Comparison of ENCODE assay signal across 8 cellular contexts in the genomic region with DNA sequence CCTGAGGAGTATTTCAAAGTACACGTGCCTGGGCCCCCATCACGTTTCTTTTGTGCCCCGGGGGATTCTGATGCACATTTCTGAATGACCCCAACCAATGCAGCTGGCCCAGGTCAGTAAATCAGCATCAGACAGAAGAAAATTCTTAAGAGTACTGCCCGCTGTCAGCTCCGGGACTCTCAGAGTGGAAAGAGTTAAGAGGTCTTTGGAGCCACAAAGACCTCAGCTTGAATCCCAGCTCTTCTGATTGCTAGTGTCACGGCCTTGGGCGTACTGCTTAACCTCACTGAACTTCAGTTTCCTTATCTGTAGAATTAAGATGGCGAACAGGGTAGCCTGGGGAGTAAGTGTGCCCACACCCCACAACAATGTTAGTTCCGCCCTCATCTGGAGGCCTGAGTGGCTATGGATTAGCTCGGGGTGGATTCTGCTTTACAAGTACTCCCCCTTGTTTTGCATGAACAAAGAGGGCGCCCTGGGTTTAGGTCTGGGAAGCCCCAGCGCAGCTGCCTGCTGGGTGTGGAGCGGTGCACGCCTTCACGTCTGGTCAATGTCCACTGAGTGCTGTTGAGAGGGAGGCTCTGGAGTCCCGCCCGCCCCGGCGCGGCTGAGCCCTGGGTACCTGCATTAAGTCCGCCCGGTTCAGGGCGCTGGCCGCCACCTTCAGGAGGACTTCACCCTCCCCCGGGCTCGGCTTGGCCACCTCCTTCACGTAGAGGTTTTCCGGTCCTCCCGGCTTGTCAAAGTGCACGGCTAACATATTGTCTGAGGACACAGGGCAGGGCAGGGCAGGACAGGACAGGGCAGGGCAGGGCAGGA. TPM values are rescaled to one million over a fixed set of nuclear protein-coding genes. Genes with fewer than 3 reads are reported as not detected.
DNase-seq lines count a peak whose midpoint lies in the region; ATAC-seq and TF ChIP-seq lines count a peak whose summit lies in the region.

No MANE protein-coding gene starts in this region.

- H3K9me3 Mint-ChIP-seq in activated naive CD4-positive, alpha-beta T cell treated with anti-CD3 and anti-CD28 coated beads, Interleukin-2, amount 50 U/mL, for 72 hours = no peaks in the 10 kb centered on the region
- no peaks in the 10 kb centered on the region for H3K9me3 Mint-ChIP-seq in progenitor cell of endocrine pancreas (ENCODE audit: low read depth)

- no peaks in the 10 kb centered on the region for H3K27me3 ChIP-seq in heart left ventricle

- H3K4me1 ChIP-seq in heart left ventricle = peaks cover 0 to 27% (median 13%) of the 10 kb centered on the region in 12 donors

- H3K4me3 ChIP-seq in heart left ventricle = peak overlapping the region; percentile 34 to 81 (median 69)

- no peaks in the 10 kb centered on the region for H3K9me3 ChIP-seq in heart left ventricle

- TF ChIP-seq CTCF in heart left ventricle (IDR thresholded peaks at IDR 0.05) = no peak
- no peak for TF ChIP-seq CTCF in progenitor cell of endocrine pancreas (IDR thresholded peaks at IDR 0.05; ENCODE audit: unreplicated experiment)

- peak overlapping the region; percentile 80 to 98 (median 92) for H3K27ac ChIP-seq in heart left ventricle

- peaks cover 16% of the 10 kb centered on the region for H3K4me1 Mint-ChIP-seq in progenitor cell of endocrine pancreas (ENCODE audit: low read depth)

- ATAC-seq in GM19372 (IDR thresholded peaks at IDR 0.05; ENCODE audit: low read depth, unreplicated experiment) (peak; percentile 76), HG03439 (IDR thresholded peaks at IDR 0.05; ENCODE audit: unreplicated experiment) (peak; percentile 68), heart left ventricle (peak; percentile 67 to 80 (median 70))
- ATAC-seq in activated naive CD4-positive, alpha-beta T cell treated with anti-CD3 and anti-CD28 coated beads, Interleukin-2, amount 50 U/mL, for 72 hours = peak; percentile 73

- intact Hi-C loops in heart left ventricle (cut with DNase I) = loop anchor here in 8 of 10 donors (1.0 to 10.0 kb wide), 11 partner anchors 36 to 261 kb away; partner anchors contain the start of genes ATAD2B (in 5 of the 8), FAM228B (in 4 of the 8), PFN4 (in 4 of the 8) and FKBP1B (in 1 of the 8)

- no peaks in the 10 kb centered on the region for H3K36me3 Mint-ChIP-seq in activated naive CD4-positive, alpha-beta T cell treated with anti-CD3 and anti-CD28 coated beads, Interleukin-2, amount 50 U/mL, for 72 hours
- peaks cover 20% of the 10 kb centered on the region for H3K36me3 Mint-ChIP-seq in progenitor cell of endocrine pancreas (ENCODE audit: insufficient read depth)

- peak; percentile 95 for DNase-seq in DMS79 (lab: John Stamatoyannopoulos, UW)
- peak; percentile 92 for DNase-seq in NCI-H510A treated with DMSO at 0.1 percent for 48 hours (lab: John Stamatoyannopoulos, UW)
- no peak for DNase-seq in activated naive CD4-positive, alpha-beta T cell treated with anti-CD3 and anti-CD28 coated beads, Interleukin-2, amount 50 U/mL, for 72 hours (ENCODE audit: low spot score in 2 of 2)
- peak in 2 of 5 donors; percentile 74 to 77 for DNase-seq in heart left ventricle
- DNase-seq in progenitor cell of endocrine pancreas (ENCODE audit: low spot score, unreplicated experiment) = no peak
- no peak for DNase-seq in activated CD8-positive, alpha-beta memory T cell treated with anti-CD3 and anti-CD28 coated beads, Interleukin-2, amount 50 U/mL, for 48 hours

- peaks cover 0 to 55% (median 40%) of the 10 kb centered on the region in 9 donors for H3K36me3 ChIP-seq in heart left ventricle

- H3K27me3 Mint-ChIP-seq in progenitor cell of endocrine pancreas = no peaks in the 10 kb centered on the region

- peak overlapping the region; percentile 81 to 85 for H3K27ac Mint-ChIP-seq in activated naive CD4-positive, alpha-beta T cell treated with anti-CD3 and anti-CD28 coated beads, Interleukin-2, amount 50 U/mL, for 72 hours
- peak overlapping the region; percentile 99 for H3K27ac Mint-ChIP-seq in progenitor cell of endocrine pancreas

- no peak for TF ChIP-seq POLR2A in heart left ventricle (IDR thresholded peaks at IDR 0.05)

- H3K4me3 Mint-ChIP-seq in progenitor cell of endocrine pancreas (ENCODE audit: low read depth) = peak overlapping the region; percentile 85

- WGBS in heart left ventricle, 4 donors = 8 to 11% (median 9%) methylated on average over 26 to 30 of the region's 30 CpGs

RNA-seq across cellular contexts. Expression of gene TP53I3, which starts 0.9 kb away (rescaled TPM):
- total RNA-seq in activated naive CD4-positive, alpha-beta T cell treated with anti-CD3 and anti-CD28 coated beads, Interleukin-2, amount 50 U/mL, for 72 hours = 1 to 10 TPM; 1.8 to 2.6 TPM
- total RNA-seq in heart left ventricle = 10 to 100 TPM in 4 of 9 donors, 1 to 10 TPM in 5; 4.7 to 21.8 (median 9.6) TPM
- polyA plus RNA-seq in heart left ventricle = 10 to 100 TPM; 15.4 to 23.3 TPM
- 64.4 and 67.8 TPM in 2 replicates for total RNA-seq in progenitor cell of endocrine pancreas

RNA-seq across cellular contexts. Expression of gene SF3B6, which starts 7.7 kb away (rescaled TPM):
- 100 to 1,000 TPM; 137 to 171 TPM for total RNA-seq in activated naive CD4-positive, alpha-beta T cell treated with anti-CD3 and anti-CD28 coated beads, Interleukin-2, amount 50 U/mL, for 72 hours
- 10 to 100 TPM; 49.7 to 89.6 (median 58.4) TPM for total RNA-seq in heart left ventricle
- polyA plus RNA-seq in heart left ventricle = 100 to 1,000 TPM in 1 of 2 donors, 10 to 100 TPM in 1; 37.4 to 121 TPM
- total RNA-seq in progenitor cell of endocrine pancreas = 93.3 and 101 TPM in 2 replicates

RNA-seq across cellular contexts. Expression of gene FKBP1B, which starts 34.2 kb away (rescaled TPM):
- 1 to 10 TPM in 1 of 2 donors, under 1 TPM in 1; 0.64 to 1.4 TPM for total RNA-seq in activated naive CD4-positive, alpha-beta T cell treated with anti-CD3 and anti-CD28 coated beads, Interleukin-2, amount 50 U/mL, for 72 hours
- total RNA-seq in heart left ventricle (1 to 10 TPM; 1.4 to 7.6 (median 2.6) TPM), progenitor cell of endocrine pancreas (30.5 and 33.7 TPM in 2 replicates)
- 1 to 10 TPM; 1.9 to 4.7 TPM for polyA plus RNA-seq in heart left ventricle

RNA-seq across cellular contexts. Expression of gene WDCP, which starts 36.6 kb away (rescaled TPM):
- total RNA-seq in activated naive CD4-positive, alpha-beta T cell treated with anti-CD3 and anti-CD28 coated beads, Interleukin-2, amount 50 U/mL, for 72 hours = 10 to 100 TPM; 16.9 to 24.5 TPM
- total RNA-seq in heart left ventricle (1 to 10 TPM; 4.9 to 9.8 (median 6.1) TPM), progenitor cell of endocrine pancreas (22.4 and 23.7 TPM in 2 replicates)
- 1 to 10 TPM; 1.9 to 4.8 TPM for polyA plus RNA-seq in heart left ventricle

RNA-seq across cellular contexts. Expression of gene PFN4, which starts 39.4 kb away (rescaled TPM):
- not detected for total RNA-seq in activated naive CD4-positive, alpha-beta T cell treated with anti-CD3 and anti-CD28 coated beads, Interleukin-2, amount 50 U/mL, for 72 hours
- total RNA-seq in heart left ventricle (under 1 TPM in 5 of 9 donors, not detected in 4; 0.50 to 0.76 (median 0.59) TPM), progenitor cell of endocrine pancreas (0.55 and 1.1 TPM in 2 replicates)
- polyA plus RNA-seq in heart left ventricle = 1 to 10 TPM in 1 of 2 donors, under 1 TPM in 1; 0.14 to 2.1 TPM

Comparison
In these comparisons a context has a peak if more than half of its experiments do, and no peak if none do; other contexts are left out.
1. DNase-seq: peak in DMS79 (single experiment) and NCI-H510A treated with DMSO at 0.1 percent for 48 hours (single experiment); none in activated naive CD4-positive, alpha-beta T cell treated with anti-CD3 and anti-CD28 coated beads, Interleukin-2, amount 50 U/mL, for 72 hours (0 of 2), progenitor cell of endocrine pancreas (single experiment) and activated CD8-positive, alpha-beta memory T cell treated with anti-CD3 and anti-CD28 coated beads, Interleukin-2, amount 50 U/mL, for 48 hours (single experiment).
2. Peak in every context shown above with its lines, with median percentiles within 50 percentile points of each other: ATAC-seq.